In genomic region chr14:94394025-94394493, GRCh38 we compare ENCODE assay signal across 1 cellular context.
TF ChIP-seq lines count a peak whose summit lies in the region.

No MANE protein-coding gene starts in this region.

TF ChIP-seq in HepG2, 621 proteins besides CTCF, POLR2A, EP300 and RAD21 (continued from another document and continues in another):
- no peak for TF ChIP-seq ZNF276 (CRISPR knock-in tag; IDR thresholded peaks at IDR 0.05; ENCODE audit: low read depth)
- no peak for TF ChIP-seq CREM (IDR thresholded peaks at IDR 0.05)
- no peak for TF ChIP-seq CREM (CRISPR knock-in tag; IDR thresholded peaks at IDR 0.05)
- peak; percentile 92 for TF ChIP-seq HDAC2 (CRISPR knock-in tag; IDR thresholded peaks at IDR 0.05)
- TF ChIP-seq PBX2 (CRISPR knock-in tag; IDR thresholded peaks at IDR 0.05): no peak
- TF ChIP-seq FLYWCH1 (CRISPR knock-in tag; IDR thresholded peaks at IDR 0.05): no peak
- TF ChIP-seq MAFK (conservative IDR thresholded peaks at IDR 0.05 in 1 of 2, IDR thresholded peaks at IDR 0.05 in 1 of 2; ENCODE audit: low read length in 2 of 2): no peak
- no peak for TF ChIP-seq MXD1 (CRISPR knock-in tag; IDR thresholded peaks at IDR 0.05)
- no peak for TF ChIP-seq ZNF121 (CRISPR knock-in tag; IDR thresholded peaks at IDR 0.05)
- no peak for TF ChIP-seq ZNF7 (CRISPR knock-in tag; IDR thresholded peaks at IDR 0.05)
- no peak for TF ChIP-seq ZKSCAN1 (IDR thresholded peaks at IDR 0.05; ENCODE audit: low read length)
- TF ChIP-seq ELF3 (CRISPR knock-in tag; IDR thresholded peaks at IDR 0.05): no peak
- peak; percentile 98 for TF ChIP-seq RCOR2 (CRISPR knock-in tag; IDR thresholded peaks at IDR 0.05)
- no peak for TF ChIP-seq PAX8 (CRISPR knock-in tag; IDR thresholded peaks at IDR 0.05; ENCODE audit: borderline replicate concordance)
- no peak for TF ChIP-seq ZNF850 (CRISPR knock-in tag; conservative IDR thresholded peaks at IDR 0.05)
- TF ChIP-seq ZNF350 (CRISPR knock-in tag; IDR thresholded peaks at IDR 0.05; ENCODE audit: borderline replicate concordance, low read depth): no peak
- no peak for TF ChIP-seq NFKBIZ (CRISPR knock-in tag; IDR thresholded peaks at IDR 0.05)
- no peak for TF ChIP-seq KMT2A (CRISPR knock-in tag; IDR thresholded peaks at IDR 0.05)
- no peak for TF ChIP-seq AHR (CRISPR knock-in tag; IDR thresholded peaks at IDR 0.05)
- TF ChIP-seq NPAS2 (CRISPR knock-in tag; IDR thresholded peaks at IDR 0.05; ENCODE audit: borderline replicate concordance): no peak
- TF ChIP-seq ZBTB39 (CRISPR knock-in tag; IDR thresholded peaks at IDR 0.05): no peak
- TF ChIP-seq PCBP2 (optimal IDR thresholded peaks at IDR 0.05; ENCODE audit: low read depth, low read length, poor library complexity, severe bottlenecking): no peak
- TF ChIP-seq ZBTB33 (CRISPR knock-in tag; IDR thresholded peaks at IDR 0.05): no peak
- peak; percentile 99 for TF ChIP-seq ZMYM2 (CRISPR knock-in tag; IDR thresholded peaks at IDR 0.05)
- TF ChIP-seq ZNF724P (CRISPR knock-in tag; IDR thresholded peaks at IDR 0.05; ENCODE audit: borderline replicate concordance): no peak; the same call in 1 of the 2 replicates
- TF ChIP-seq ZKSCAN8 (CRISPR knock-in tag; IDR thresholded peaks at IDR 0.05; ENCODE audit: borderline replicate concordance): peak; percentile 54; the same call in 1 of the 2 replicates
- TF ChIP-seq E2F2 (CRISPR knock-in tag; IDR thresholded peaks at IDR 0.05; ENCODE audit: borderline replicate concordance): no peak
- no peak for TF ChIP-seq ESRRA (CRISPR knock-in tag; IDR thresholded peaks at IDR 0.05; ENCODE audit: low read depth)
- TF ChIP-seq ZNF12 (CRISPR knock-in tag; IDR thresholded peaks at IDR 0.05): no peak
- TF ChIP-seq ZNF251 (CRISPR knock-in tag; IDR thresholded peaks at IDR 0.05): no peak
- TF ChIP-seq ZBTB10 (CRISPR knock-in tag; IDR thresholded peaks at IDR 0.05; ENCODE audit: borderline replicate concordance): no peak
- no peak for TF ChIP-seq UBTF (CRISPR knock-in tag; IDR thresholded peaks at IDR 0.05)
- TF ChIP-seq ZBTB20 (CRISPR knock-in tag; IDR thresholded peaks at IDR 0.05; ENCODE audit: borderline replicate concordance, low read depth): no peak
- TF ChIP-seq ZNF274 (CRISPR knock-in tag; IDR thresholded peaks at IDR 0.05): no peak
- TF ChIP-seq TSC22D2 (CRISPR knock-in tag; IDR thresholded peaks at IDR 0.05; ENCODE audit: borderline replicate concordance): no peak
- TF ChIP-seq ATF5 (CRISPR knock-in tag; IDR thresholded peaks at IDR 0.05; ENCODE audit: low read depth): no peak
- no peak for TF ChIP-seq MATR3 (CRISPR knock-in tag; IDR thresholded peaks at IDR 0.05)
- no peak for TF ChIP-seq PLRG1 (conservative IDR thresholded peaks at IDR 0.05)
- no peak for TF ChIP-seq ZSCAN30 (CRISPR knock-in tag; IDR thresholded peaks at IDR 0.05)
- no peak for TF ChIP-seq ZNF75D (CRISPR knock-in tag; IDR thresholded peaks at IDR 0.05; ENCODE audit: borderline replicate concordance)
- no peak for TF ChIP-seq ZNF326 (CRISPR knock-in tag; IDR thresholded peaks at IDR 0.05; ENCODE audit: borderline replicate concordance)
- no peak for TF ChIP-seq TEAD2 (CRISPR knock-in tag; IDR thresholded peaks at IDR 0.05)
- no peak for TF ChIP-seq TCF7 (IDR thresholded peaks at IDR 0.05; ENCODE audit: low read depth)
- 0 out of 2 replicates have a peak, but pooled peaks have one; percentile 18 for TF ChIP-seq ZGPAT (CRISPR knock-in tag; IDR thresholded peaks at IDR 0.05)
- no peak for TF ChIP-seq ZNF362 (CRISPR knock-in tag; IDR thresholded peaks at IDR 0.05; ENCODE audit: borderline replicate concordance)
- TF ChIP-seq ZNF549 (CRISPR knock-in tag; IDR thresholded peaks at IDR 0.05): no peak
- TF ChIP-seq RFXAP (CRISPR knock-in tag; IDR thresholded peaks at IDR 0.05; ENCODE audit: borderline replicate concordance): 0 out of 2 replicates have a peak, but pooled peaks have one; percentile 20
